19 cellular contexts compared by ENCODE assay signal in genomic region chr14:22845103-22845394, GRCh38. TPM values are rescaled to one million over a fixed set of nuclear protein-coding genes. Genes with fewer than 3 reads are reported as not detected.
"Had no signal": no experiment of that assay in that cellular context is flagged by ENCODE, and none has a peak within 500 bp of the region (broad histone marks: within the 10 kb centered on the region; RNA-seq: fewer than 3 reads in every experiment).

No MANE protein-coding gene starts in this region.

- ATAC-seq: left ventricle myocardium superior; natural killer cell treated with Interleukin-12 subunit alpha and Interleukin-12 subunit beta and Interleukin-15 and Interleukin-18, amount 100 ng/mL, for 72 hours; right lobe of liver; stimulated activated memory B cell treated with anti-CD40 and anti-IgM and Interleukin-4, amounts not matched to agents 10 μg/mL and 1 μg/mL and 100 μg/mL, for 72 hours had no signal

- H3K4me1 ChIP-seq: right lobe of liver had no signal

- H3K36me3 ChIP-seq: cardiac muscle cell had no signal

- DNase-seq: activated CD4-positive, alpha-beta T cell treated with anti-CD3 and anti-CD28 coated beads, Interleukin-2, amount 50 U/mL, for 1 hour; activated CD8-positive, alpha-beta memory T cell treated with anti-CD3 and anti-CD28 coated beads for 24 hours; activated naive CD4-positive, alpha-beta T cell treated with Interleukin-2 at 50 U/mL for 16 hours; foreskin fibroblast; glutamatergic neuron; hypothalamus; kidney glomerular epithelial cell; left ventricle myocardium superior; mesendoderm; occipital lobe; stimulated activated CD4-positive, alpha-beta T cell treated with anti-CD3 and anti-CD28 coated beads, Interleukin-12 subunit alpha, Interleukin-12 subunit beta, amount 100 ng/mL, for 4 hours; stimulated activated CD4-positive, alpha-beta T cell treated with anti-CD3 and anti-CD28 coated beads, Interleukin-2, amount 100 ng/mL, for 24 hours; T-helper 9 cell had no signal

- H3K27ac ChIP-seq: cardiac muscle cell, right lobe of liver had no signal

- H3K9me3 ChIP-seq: esophagus muscularis mucosa, right lobe of liver had no signal

- H3K27me3 ChIP-seq: cardiac muscle cell, esophagus muscularis mucosa, right lobe of liver had no signal

- H3K4me3 ChIP-seq: cardiac muscle cell, esophagus muscularis mucosa, right lobe of liver had no signal

RNA-seq across cellular contexts. Expression of gene SLC7A7, which starts 29.8 kb away (rescaled TPM):
- total RNA-seq: activated T-helper 1 cell treated with anti-CD3 and anti-CD28 coated beads, Interleukin-12 subunit alpha, Interleukin-12 subunit beta, Interleukin-2, Interleukin-4 antibody, amounts not matched to agents 30 ng/mL and 10 ng/mL and 1 ng/mL, durations not matched to agents 14 hours and 24 hours and 36 hours had no signal

RNA-seq across cellular contexts. Expression of gene REM2, which starts 38.0 kb away (rescaled TPM):
- total RNA-seq: left ventricle myocardium superior had no signal
